Comparison of ENCODE assay signal across 2 cellular contexts in genomic region chr13:81171065-81171647, GRCh38.
TF ChIP-seq lines count a peak whose summit lies in the region.

No MANE protein-coding gene starts in this region.

TF ChIP-seq in HCT116, 20 proteins besides CTCF, POLR2A, EP300 and RAD21 (continued from another document):
- TF ChIP-seq POLR2AphosphoS5 (IDR thresholded peaks at IDR 0.05; ENCODE audit: low read depth, low read length) (no peak), FOSL1 (IDR thresholded peaks at IDR 0.05; ENCODE audit: low read depth) (no peak), ZNF274 (IDR thresholded peaks at IDR 0.05; ENCODE audit: low read depth, low read length) (no peak), CEBPB (IDR thresholded peaks at IDR 0.05; ENCODE audit: low read depth) (no peak), CBX3 (IDR thresholded peaks at IDR 0.05; ENCODE audit: low read depth) (no peak), EGR1 (IDR thresholded peaks at IDR 0.05; ENCODE audit: low read depth) (no peak), ZFX (IDR thresholded peaks at IDR 0.05) (no peak), EZH2 (IDR thresholded peaks at IDR 0.05) (no peak), TCF7L2 (IDR thresholded peaks at IDR 0.05; ENCODE audit: borderline replicate concordance, extremely low read depth, insufficient read depth, insufficient read length) (no peak), ZBTB33 (IDR thresholded peaks at IDR 0.05; ENCODE audit: extremely low read depth, insufficient replicate concordance, low read length) (no peak), MAX (IDR thresholded peaks at IDR 0.05) (no peak), SRF (IDR thresholded peaks at IDR 0.05; ENCODE audit: low read depth) (no peak), ELF1 (IDR thresholded peaks at IDR 0.05; ENCODE audit: borderline replicate concordance, low read depth) (no peak), YY1 (IDR thresholded peaks at IDR 0.05; ENCODE audit: extremely low read depth, insufficient replicate concordance, low read depth, low read length) (no peak), EZH2phosphoT487 (IDR thresholded peaks at IDR 0.05; ENCODE audit: borderline replicate concordance) (no peak), JUND (IDR thresholded peaks at IDR 0.05) (no peak), REST (IDR thresholded peaks at IDR 0.05; ENCODE audit: low read depth) (no peak), ATF3 (IDR thresholded peaks at IDR 0.05) (no peak)
TF ChIP-seq in HCT116: peak in this region for 0.

TF ChIP-seq in H1, 55 proteins besides CTCF, POLR2A, EP300 and RAD21 (continued from another document):
- TF ChIP-seq ATF3 (IDR thresholded peaks at IDR 0.05; ENCODE audit: insufficient read depth, low read depth, low read length) = no peak
- TF ChIP-seq JUN (IDR thresholded peaks at IDR 0.05; ENCODE audit: low read depth, low read length) = no peak
- no peak for TF ChIP-seq POU5F1 (IDR thresholded peaks at IDR 0.05; ENCODE audit: low read depth, low read length)
- no peak for TF ChIP-seq HDAC6 (IDR thresholded peaks at IDR 0.05; ENCODE audit: low read depth, low read length)
- TF ChIP-seq BRCA1 (IDR thresholded peaks at IDR 0.05; ENCODE audit: low read depth, low read length) = no peak
- TF ChIP-seq CBX5 (IDR thresholded peaks at IDR 0.05; ENCODE audit: low read depth, low read length) = no peak
TF ChIP-seq in H1: peak in this region for 1.
